11 cellular contexts compared by ENCODE assay signal in genomic region chrX:107729558-107730297, GRCh38. TPM values are rescaled to one million over a fixed set of nuclear protein-coding genes. Genes with fewer than 3 reads are reported as not detected.
DNase-seq lines count a peak whose midpoint lies in the region; ATAC-seq and TF ChIP-seq lines count a peak whose summit lies in the region.
"Had no signal": no experiment of that assay in that cellular context is flagged by ENCODE, and none has a peak within 500 bp of the region (broad histone marks: within the 10 kb centered on the region; RNA-seq: fewer than 3 reads in every experiment).

No MANE protein-coding gene starts in this region.

- peak; percentile 9 for DNase-seq in NCI-H2227 (lab: John Stamatoyannopoulos, UW; ENCODE audit: unreplicated experiment)
- no peak for DNase-seq in NCI-H2227 treated with DMSO at 0.1 percent for 48 hours (lab: John Stamatoyannopoulos, UW)
- DNase-seq in epithelial cell of esophagus (ENCODE audit: low read depth), result peak; percentile 41
- DNase-seq in stimulated activated naive CD8-positive, alpha-beta T cell treated with anti-CD3 and anti-CD28 coated beads, Interleukin-15, amount 100 ng/mL, for 72 hours, result peak in 1 of 2 donors; percentile 20
- DNase-seq in SK-N-DZ (ENCODE audit: low spot score), result no peak
- no peak for DNase-seq in T-cell
- DNase-seq in WERI-Rb-1, result no peak

- no peaks in the 10 kb centered on the region for H3K9me3 Mint-ChIP-seq in stimulated activated naive CD8-positive, alpha-beta T cell treated with anti-CD3 and anti-CD28 coated beads, Interleukin-15, amount 100 ng/mL, for 72 hours
- H3K9me3 Mint-ChIP-seq in T-cell, result no peaks in the 10 kb centered on the region

- peak; percentile 78 for ATAC-seq in HG03095 (IDR thresholded peaks at IDR 0.05; ENCODE audit: unreplicated experiment)
- ATAC-seq in stimulated activated naive CD8-positive, alpha-beta T cell treated with anti-CD3 and anti-CD28 coated beads, Interleukin-15, amount 100 ng/mL, for 72 hours, result peak; percentile 70
- ATAC-seq in T-cell (replicated peaks in 1 of 4), result no peak

- no peaks in the 10 kb centered on the region for H3K36me3 ChIP-seq in WERI-Rb-1

- H3K27ac Mint-ChIP-seq in stimulated activated naive CD8-positive, alpha-beta T cell treated with anti-CD3 and anti-CD28 coated beads, Interleukin-15, amount 100 ng/mL, for 72 hours, result no peak overlapping the region
- no peak overlapping the region for H3K27ac Mint-ChIP-seq in T-cell
- H3K27ac Mint-ChIP-seq: activated naive CD8-positive, alpha-beta T cell had no signal

- no peaks in the 10 kb centered on the region for H3K36me3 Mint-ChIP-seq in T-cell
- H3K36me3 Mint-ChIP-seq: activated naive CD8-positive, alpha-beta T cell had no signal

- H3K27ac ChIP-seq in WERI-Rb-1, result no peak overlapping the region

- peaks cover 29% of the 10 kb centered on the region for H3K4me1 Mint-ChIP-seq in stimulated activated naive CD8-positive, alpha-beta T cell treated with anti-CD3 and anti-CD28 coated beads, Interleukin-15, amount 100 ng/mL, for 72 hours
- peaks cover 0 to 6% (median 6%) of the 10 kb centered on the region in 3 donors for H3K4me1 Mint-ChIP-seq in T-cell

- CTCF ChIA-PET in T-cell (lab: Charles Lee), result no interaction called here

- H3K9me3 ChIP-seq in WERI-Rb-1 (ENCODE audit: severe bottlenecking), result no peaks in the 10 kb centered on the region

- H3K4me3 Mint-ChIP-seq in stimulated activated naive CD8-positive, alpha-beta T cell treated with anti-CD3 and anti-CD28 coated beads, Interleukin-15, amount 100 ng/mL, for 72 hours, result no peak overlapping the region
- H3K4me3 Mint-ChIP-seq in T-cell, result no peak overlapping the region
- H3K4me3 Mint-ChIP-seq: activated naive CD8-positive, alpha-beta T cell had no signal

- H3K4me3 ChIP-seq in epithelial cell of esophagus (ENCODE audit: low read length) (no peak overlapping the region), WERI-Rb-1 (ENCODE audit: low read depth, low read length) (no peak overlapping the region)

- no peaks in the 10 kb centered on the region for H3K27me3 Mint-ChIP-seq in stimulated activated naive CD8-positive, alpha-beta T cell treated with anti-CD3 and anti-CD28 coated beads, Interleukin-15, amount 100 ng/mL, for 72 hours
- peaks cover 0 to 6% of the 10 kb centered on the region in 2 donors for H3K27me3 Mint-ChIP-seq in T-cell
- H3K27me3 Mint-ChIP-seq: activated naive CD8-positive, alpha-beta T cell had no signal

- TF ChIP-seq CTCF in epithelial cell of esophagus (IDR thresholded peaks at IDR 0.05; ENCODE audit: insufficient read depth, low read depth, low read length, missing control alignments), result no peak
- TF ChIP-seq CTCF in WERI-Rb-1 (IDR thresholded peaks at IDR 0.05; ENCODE audit: low read depth, low read length), result no peak

- peaks cover 2% of the 10 kb centered on the region for H3K27me3 ChIP-seq in WERI-Rb-1 (ENCODE audit: insufficient read depth, low read depth, severe bottlenecking)

- POLR2A ChIA-PET in T-cell (lab: Charles Lee), result interaction anchor here (0.5 to 0.6 kb wide), 4 partner anchors 19 to 161 kb away, joined by 3 to 17 read pairs (median 4); no protein-coding TSS in a partner anchor

RNA-seq across cellular contexts. Expression of gene TSC22D3, which starts 45.9 kb away (rescaled TPM):
- 47.0 and 48.2 TPM in 2 replicates for polyA plus RNA-seq in SK-N-DZ (2014; cell fraction: cytosol; rRNA removed)
- polyA plus RNA-seq in SK-N-DZ (2014; cell fraction: nucleus; rRNA removed), result 19.2 and 26.6 TPM in 2 replicates
- 1,000 to 10,000 TPM in 2 of 5 donors, 100 to 1,000 TPM in 3; 202 to 2,593 (median 248) TPM for total RNA-seq in T-cell

RNA-seq across cellular contexts. Expression of gene NCBP2L, which starts 47.8 kb away (rescaled TPM):
- not detected in 2 replicates for polyA plus RNA-seq in SK-N-DZ (2014; cell fraction: cytosol; rRNA removed)
- polyA plus RNA-seq in SK-N-DZ (2014; cell fraction: nucleus; rRNA removed), result not detected in 2 replicates
- not detected for total RNA-seq in T-cell
- total RNA-seq: HT1080, myocyte had no signal

Comparison
In these comparisons a context has a peak if more than half of its experiments do, and no peak if none do; other contexts are left out.
1. DNase-seq: peak in NCI-H2227 (single experiment) and epithelial cell of esophagus (single experiment); none in NCI-H2227 treated with DMSO at 0.1 percent for 48 hours (single experiment), SK-N-DZ (single experiment), T-cell (0 of 34) and WERI-Rb-1 (single experiment).
2. ATAC-seq: peak in HG03095 (single experiment) and stimulated activated naive CD8-positive, alpha-beta T cell treated with anti-CD3 and anti-CD28 coated beads, Interleukin-15, amount 100 ng/mL, for 72 hours (single experiment); none in T-cell (0 of 4).